ENCODE assay signal across 25 cellular contexts in genomic region chr11:81967242-81967641, GRCh38.
"Had no signal": no experiment of that assay in that cellular context is flagged by ENCODE, and none has a peak within 500 bp of the region (broad histone marks: within the 10 kb centered on the region; RNA-seq: fewer than 3 reads in every experiment).

No MANE protein-coding gene starts in this region.

- H3K4me3 ChIP-seq: breast epithelium, K562 had no signal

- H3K27me3 ChIP-seq: breast epithelium had no signal

- DNase-seq: activated B cell treated with CpG ODN at 0.5 μM for 24 hours; activated CD4-positive, alpha-beta T cell treated with anti-CD3 and anti-CD28 coated beads for 1 hour; activated CD4-positive, alpha-beta T cell treated with anti-CD3 and anti-CD28 coated beads, Interleukin-2, amount 10 ng/mL, durations not matched to agents 24 days and 14 days; activated CD4-positive, alpha-beta T cell treated with anti-CD3 and anti-CD28 coated beads, Interleukin-2, amount 50 U/mL, for 48 hours; activated CD8-positive, alpha-beta memory T cell treated with anti-CD3 and anti-CD28 coated beads, Interleukin-2, amount 10 ng/mL, durations not matched to agents 7 days and 5 days; activated gamma-delta T cell; activated naive CD4-positive, alpha-beta T cell treated with anti-CD3 and anti-CD28 coated beads for 36 hours; activated T-cell treated with anti-CD3 and anti-CD28 coated beads, Interleukin-2, amount 50 U/mL, for 4 hours; amygdala; central memory CD4-positive, alpha-beta T cell; Karpas-422; NCI-H1048; NCI-H1417 treated with DMSO at 0.1 percent for 48 hours; NCI-H1694; NCI-H2029 treated with DMSO at 0.1 percent for 48 hours; NCI-H2171 treated with DMSO at 0.1 percent for 48 hours; NCI-H226; NCI-H526; NCI-H82; PC-3; SIG-M5; T-helper 17 cell; T-helper 9 cell had no signal

- H3K27ac ChIP-seq: breast epithelium had no signal

- H3K4me1 ChIP-seq: breast epithelium had no signal

- H3K9me3 ChIP-seq: breast epithelium had no signal

- ATAC-seq: activated CD8-positive, alpha-beta memory T cell treated with anti-CD3 and anti-CD28 coated beads, Interleukin-2, amount 10 ng/mL, durations not matched to agents 7 days and 5 days; activated T-cell treated with anti-CD3 and anti-CD28 coated beads, Interleukin-2, amount 50 U/mL, for 4 hours; K562; PC-3; T-helper 17 cell had no signal

- H3K36me3 ChIP-seq: breast epithelium had no signal
